Comparison of ENCODE assay signal across 9 cellular contexts in the genomic region with DNA sequence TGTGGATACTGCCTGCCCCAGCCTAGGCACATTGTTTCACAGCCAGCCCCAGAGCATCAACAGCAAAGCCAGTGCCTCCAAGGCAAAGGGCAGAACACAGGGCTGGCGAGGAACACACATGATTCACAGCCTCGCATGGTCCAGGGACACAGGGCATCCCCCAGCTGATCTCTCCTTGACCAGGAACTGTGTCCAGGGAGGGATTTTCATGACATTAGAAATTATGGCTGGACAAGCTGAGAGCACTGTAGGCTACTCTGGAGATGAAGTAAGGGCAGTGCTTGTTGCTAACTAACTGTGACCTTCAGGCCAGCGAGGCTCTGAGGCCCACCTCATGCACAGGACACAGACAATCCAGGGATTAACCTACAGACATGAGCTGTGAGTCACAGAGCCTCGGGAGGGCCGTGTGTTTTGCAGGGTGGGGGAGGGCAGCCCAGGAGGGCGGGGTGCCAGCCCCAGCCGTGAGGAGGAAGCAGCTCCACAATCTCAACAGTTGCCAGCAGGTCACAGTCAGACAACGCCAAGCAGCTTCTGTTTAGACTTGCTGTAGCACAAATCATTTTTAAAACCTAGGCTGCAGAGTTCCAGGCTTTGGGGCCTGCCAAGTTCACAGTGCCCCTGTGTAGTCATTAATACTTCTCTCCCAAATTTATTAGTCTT.
DNase-seq lines count a peak whose midpoint lies in the region; ATAC-seq, FAIRE-seq and TF ChIP-seq lines count a peak whose summit lies in the region.
"Had no signal": no experiment of that assay in that cellular context is flagged by ENCODE, and none has a peak within 500 bp of the region (broad histone marks: within the 10 kb centered on the region; RNA-seq: fewer than 3 reads in every experiment).

No MANE protein-coding gene starts in this region.

- no peak for TF ChIP-seq POLR2A in transverse colon (IDR thresholded peaks at IDR 0.05)

- H2AFZ ChIP-seq in DND-41 (ENCODE audit: low read depth, low read length): no peak overlapping the region
- no peak overlapping the region for H2AFZ ChIP-seq in keratinocyte (ENCODE audit: control insufficient read depth, low read length)

- H3K27ac ChIP-seq in DND-41 (ENCODE audit: low read length) (no peak overlapping the region), keratinocyte (ENCODE audit: control insufficient read depth, insufficient read depth, low read length) (peak overlapping the region; percentile 77), transverse colon (peak overlapping the region; percentile 43 to 68 (median 64))

- dilution Hi-C loops in keratinocyte (cut with MboI; ENCODE audit: extremely low pct_ligation_motif_present, low sequenced_read_pairs): no loop called here

- peak; percentile 96 for FAIRE-seq in keratinocyte (lab: Jason Lieb, UNC)

- intact Hi-C loops in MCF 10A (cut with micrococcal nuclease): no loop called here
- intact Hi-C loops in transverse colon (cut with DNase I; ENCODE audit: low total_unique reads): loop anchor here (10.0 kb wide), 1 partner anchor 138 kb away; a partner anchor contains a TSS

- in situ Hi-C loops in transverse colon (cut with MboI; ENCODE audit: low pct_ligation_motif_present in 1 of 4, low pct_unique_long_range_greater_than_20kb in 1 of 4, low sequenced_read_pairs in 3 of 4): loop anchor here in 2 of 4 donors (25.0 kb wide), 2 partner anchors 141 to 666 kb away; a partner anchor contains a TSS

- DNase-seq in DND-41 (peak; percentile 21), NCI-H2227 (lab: John Stamatoyannopoulos, UW; ENCODE audit: unreplicated experiment) (peak; percentile 34), MCF 10A (ENCODE audit: unreplicated experiment) (peak; percentile 93), keratinocyte (ENCODE audit: low read depth, low spot score) (no peak), transverse colon (peak; percentile 79), endothelial cell (ENCODE audit: low spot score) (no peak)

- H3K9ac ChIP-seq in DND-41 (ENCODE audit: low read depth, low read length) (no peak overlapping the region), keratinocyte (ENCODE audit: control insufficient read depth, extremely low read depth, insufficient read depth, low read length) (peak overlapping the region; percentile 45)

- H3K4me1 ChIP-seq in DND-41 (ENCODE audit: insufficient read depth, low read length) (no peaks in the 10 kb centered on the region), keratinocyte (ENCODE audit: control insufficient read depth, extremely low read depth, insufficient read depth, low read length) (peaks cover 31% of the 10 kb centered on the region), transverse colon (peaks cover 26 to 31% (median 28%) of the 10 kb centered on the region in 4 donors)

- ATAC-seq in DND-41 (ENCODE audit: insufficient read depth, low read depth) (peak; percentile 56; the same call in 1 of the 3 replicates), HG02870 (IDR thresholded peaks at IDR 0.05; ENCODE audit: unreplicated experiment) (no peak), HG03025 (IDR thresholded peaks at IDR 0.05; ENCODE audit: low FRiP score, unreplicated experiment) (no peak)

- H3K36me3 Mint-ChIP-seq in MCF 10A (ENCODE audit: insufficient read depth, unreplicated experiment): no peaks in the 10 kb centered on the region
- H3K36me3 Mint-ChIP-seq in endothelial cell (ENCODE audit: low read depth, unreplicated experiment): peaks cover 12% of the 10 kb centered on the region

- H3K4me3 Mint-ChIP-seq in MCF 10A (ENCODE audit: unreplicated experiment): peak overlapping the region; percentile 36
- no peak overlapping the region for H3K4me3 Mint-ChIP-seq in endothelial cell (ENCODE audit: unreplicated experiment)
- H3K4me3 Mint-ChIP-seq: neural crest cell had no signal

- TF ChIP-seq CTCF in DND-41 (IDR thresholded peaks at IDR 0.05; ENCODE audit: borderline replicate concordance, extremely low read depth, low read length, poor library complexity, severe bottlenecking) (no peak), MCF 10A (IDR thresholded peaks at IDR 0.05; ENCODE audit: unreplicated experiment) (no peak), keratinocyte (optimal IDR thresholded peaks at IDR 0.05 in 1 of 3, IDR thresholded peaks at IDR 0.05 in 1 of 3, conservative IDR thresholded peaks at IDR 0.05 in 1 of 3; ENCODE audit: extremely low read depth in 1 of 3, insufficient read depth in 2 of 3, low read length in 3 of 3) (no peak), transverse colon (IDR thresholded peaks at IDR 0.05) (no peak), endothelial cell (IDR thresholded peaks at IDR 0.05; ENCODE audit: unreplicated experiment) (no peak)

- no peaks in the 10 kb centered on the region for H3K27me3 ChIP-seq in DND-41 (ENCODE audit: insufficient read depth, low read length, poor library complexity)
- no peaks in the 10 kb centered on the region for H3K27me3 ChIP-seq in keratinocyte (ENCODE audit: control insufficient read depth, extremely low read depth, insufficient read depth, low read length)
- H3K27me3 ChIP-seq in transverse colon: peaks cover 11% of the 10 kb centered on the region

- H3K4me2 ChIP-seq in DND-41 (ENCODE audit: insufficient read depth, low read length) (no peak overlapping the region), keratinocyte (ENCODE audit: control insufficient read depth, extremely low read depth, insufficient read depth, low read depth, low read length) (peak overlapping the region; percentile 70)

- H3K4me1 Mint-ChIP-seq in MCF 10A (ENCODE audit: insufficient read depth, unreplicated experiment): peaks cover 49% of the 10 kb centered on the region
- H3K4me1 Mint-ChIP-seq in endothelial cell (ENCODE audit: unreplicated experiment): no peaks in the 10 kb centered on the region

- H3K27ac Mint-ChIP-seq in MCF 10A (ENCODE audit: low read depth, unreplicated experiment) (peak overlapping the region; percentile 63), endothelial cell (ENCODE audit: unreplicated experiment) (no peak overlapping the region)

- H3K27me3 Mint-ChIP-seq in MCF 10A (ENCODE audit: insufficient read depth, unreplicated experiment) (no peaks in the 10 kb centered on the region), endothelial cell (ENCODE audit: unreplicated experiment) (peaks cover 8% of the 10 kb centered on the region)

- no peak for TF ChIP-seq EP300 in transverse colon (IDR thresholded peaks at IDR 0.05; ENCODE audit: low read depth)

- POLR2A ChIA-PET in MCF 10A (lab: Yijun Ruan, JAX): interaction anchor here (0.5 to 2.1 kb wide), 15 partner anchors 11 to 731 kb away, joined by 3 to 15 read pairs (median 4); a partner anchor contains a TSS

- H3K9me3 Mint-ChIP-seq in MCF 10A (ENCODE audit: unreplicated experiment) (no peaks in the 10 kb centered on the region), endothelial cell (ENCODE audit: unreplicated experiment) (no peaks in the 10 kb centered on the region)
- H3K9me3 Mint-ChIP-seq: neural crest cell had no signal

- 0 to 22% methylated on average over 1 to 8 of the region's 8 CpGs for WGBS in transverse colon (ENCODE audit: low coverage in 1 of 2), 2 donors

- H3K36me3 ChIP-seq in DND-41 (ENCODE audit: insufficient read depth, low read length) (no peaks in the 10 kb centered on the region), keratinocyte (ENCODE audit: control insufficient read depth in 2 of 2, extremely low read depth in 1 of 2, insufficient read depth in 2 of 2, low read length in 2 of 2) (peaks cover 0 to 2% of the 10 kb centered on the region in 2 experiments), transverse colon (no peaks in the 10 kb centered on the region)

- no peaks in the 10 kb centered on the region for H3K9me1 ChIP-seq in keratinocyte (ENCODE audit: control insufficient read depth, extremely low read depth, insufficient read depth, low read length)

- H3K4me3 ChIP-seq in DND-41 (ENCODE audit: low read depth in 1 of 2, low read length in 2 of 2) (no peak overlapping the region), keratinocyte (ENCODE audit: control insufficient read depth in 2 of 3, extremely low read depth in 1 of 3, insufficient read depth in 2 of 3, low read depth in 1 of 3, low read length in 3 of 3) (no peak overlapping the region), transverse colon (no peak overlapping the region)

- CTCF ChIA-PET in MCF 10A (lab: Yijun Ruan, JAX): interaction anchor here (0.9 to 2.0 kb wide), 4 partner anchors 10 to 90 kb away, joined by 3 to 7 read pairs (median 7); no protein-coding TSS in a partner anchor

- H4K20me1 ChIP-seq in DND-41 (ENCODE audit: insufficient read depth, low read length) (no peaks in the 10 kb centered on the region), keratinocyte (ENCODE audit: control insufficient read depth, extremely low read depth, insufficient read depth, low read length) (peaks cover 6% of the 10 kb centered on the region)

- H3K79me2 ChIP-seq in DND-41 (ENCODE audit: insufficient read depth, low read length) (no peaks in the 10 kb centered on the region), keratinocyte (ENCODE audit: control insufficient read depth, insufficient read depth, low read length) (no peaks in the 10 kb centered on the region)

- no TSS peak for BruUV-seq in MCF 10A (replicated peaks; lab: Mats Ljungman, UMichigan)

- H3K9me3 ChIP-seq in DND-41 (ENCODE audit: insufficient read depth, low read length, severe bottlenecking) (no peaks in the 10 kb centered on the region), keratinocyte (ENCODE audit: control insufficient read depth, low read depth, low read length) (no peaks in the 10 kb centered on the region), transverse colon (no peaks in the 10 kb centered on the region)

Comparison
In these comparisons a context has a peak if more than half of its experiments do, and no peak if none do; other contexts are left out.
1. DNase-seq: peak in DND-41 (single experiment), NCI-H2227 (single experiment), MCF 10A (single experiment) and transverse colon (single experiment); none in keratinocyte (single experiment) and endothelial cell (single experiment).